1 cellular context compared by ENCODE assay signal in genomic region chr11:84691830-84692229, GRCh38.
TF ChIP-seq lines count a peak whose summit lies in the region.

No MANE protein-coding gene starts in this region.

TF ChIP-seq in WTC11, 78 proteins besides CTCF, POLR2A, EP300 and RAD21 (continued from another document):
- TF ChIP-seq STAT6 (CRISPR knock-in tag; conservative IDR thresholded peaks at IDR 0.05; ENCODE audit: low read depth): no peak
